ENCODE assay signal across 10 cellular contexts in the genomic region with DNA sequence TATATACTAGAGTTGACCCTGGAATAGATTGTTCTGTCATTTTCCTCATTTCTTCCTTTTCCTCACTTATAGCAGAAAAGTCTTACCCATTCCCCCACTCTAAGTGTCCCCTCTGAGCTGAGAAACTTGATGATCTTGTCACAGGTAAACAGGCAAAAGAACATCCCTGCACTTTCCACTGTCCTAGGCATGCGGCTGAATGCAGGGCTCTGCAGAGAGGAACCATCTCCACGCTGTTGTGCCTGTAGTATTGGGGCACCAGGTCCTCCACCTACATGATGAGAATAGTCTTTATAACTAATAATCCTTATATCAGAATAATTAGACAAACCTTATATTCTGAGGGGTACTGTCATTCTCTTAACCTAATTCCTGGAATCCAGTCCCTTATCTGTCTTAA.
DNase-seq lines count a peak whose midpoint lies in the region; ATAC-seq lines count a peak whose summit lies in the region.
"Had no signal": no experiment of that assay in that cellular context is flagged by ENCODE, and none has a peak within 500 bp of the region (broad histone marks: within the 10 kb centered on the region; RNA-seq: fewer than 3 reads in every experiment).

No MANE protein-coding gene starts in this region.

- no peak for DNase-seq in central memory CD8-positive, alpha-beta T cell (ENCODE audit: low spot score in 2 of 2)
- DNase-seq in effector memory CD4-positive, alpha-beta T cell = no peak
- no peak for DNase-seq in caudate nucleus (lab: John Stamatoyannopoulos, UW)
- no peak for DNase-seq in GF-D8 (lab: John Stamatoyannopoulos, UW)
- DNase-seq: NCI-H2081 had no signal

- no peaks in the 10 kb centered on the region for H3K27me3 Mint-ChIP-seq in central memory CD8-positive, alpha-beta T cell

- no peak overlapping the region for H3K27ac ChIP-seq in effector memory CD4-positive, alpha-beta T cell (ENCODE audit: insufficient read depth, low read length, poor library complexity, severe bottlenecking)
- H3K27ac ChIP-seq in caudate nucleus (ENCODE audit: low read depth, low read length) = no peak overlapping the region
- H3K27ac ChIP-seq: gastroesophageal sphincter had no signal

- H3K36me3 Mint-ChIP-seq in central memory CD8-positive, alpha-beta T cell (ENCODE audit: insufficient read depth) = no peaks in the 10 kb centered on the region
- H3K36me3 Mint-ChIP-seq: mesothelial cell of epicardium had no signal

- no peaks in the 10 kb centered on the region for H3K9me3 ChIP-seq in effector memory CD4-positive, alpha-beta T cell (ENCODE audit: control insufficient read depth, low read length)
- H3K9me3 ChIP-seq: gastroesophageal sphincter had no signal

- H3K27ac Mint-ChIP-seq in central memory CD8-positive, alpha-beta T cell (ENCODE audit: low read depth) = peak overlapping the region; percentile 8
- H3K27ac Mint-ChIP-seq: mesothelial cell of epicardium had no signal

- no peaks in the 10 kb centered on the region for H3K27me3 ChIP-seq in effector memory CD4-positive, alpha-beta T cell (replicated peaks; ENCODE audit: control insufficient read depth, insufficient read depth, low read length, poor library complexity, severe bottlenecking)
- H3K27me3 ChIP-seq: gastroesophageal sphincter had no signal

- ATAC-seq in GM18907 (IDR thresholded peaks at IDR 0.05; ENCODE audit: unreplicated experiment) (peak; percentile 44), GM21619 (IDR thresholded peaks at IDR 0.05; ENCODE audit: unreplicated experiment) (peak; percentile 22), HG03196 (IDR thresholded peaks at IDR 0.05; ENCODE audit: unreplicated experiment) (peak; percentile 28)
- no peak for ATAC-seq in central memory CD8-positive, alpha-beta T cell (replicated peaks; ENCODE audit: extremely low read depth, poor library complexity, severe bottlenecking)
- ATAC-seq: gastroesophageal sphincter had no signal

- H3K4me3 Mint-ChIP-seq in central memory CD8-positive, alpha-beta T cell = peak overlapping the region; percentile 10
- H3K4me3 Mint-ChIP-seq: mesothelial cell of epicardium had no signal

- peaks cover 5% of the 10 kb centered on the region for H3K4me1 ChIP-seq in effector memory CD4-positive, alpha-beta T cell (ENCODE audit: control insufficient read depth, insufficient read depth, low read length, poor library complexity, severe bottlenecking)
- H3K4me1 ChIP-seq: gastroesophageal sphincter had no signal

- no peak overlapping the region for H3K4me3 ChIP-seq in effector memory CD4-positive, alpha-beta T cell (ENCODE audit: insufficient read depth, low read depth, low read length, poor library complexity, severe bottlenecking)
- H3K4me3 ChIP-seq: gastroesophageal sphincter had no signal

- peaks cover 30% of the 10 kb centered on the region for H3K4me1 Mint-ChIP-seq in central memory CD8-positive, alpha-beta T cell
- H3K4me1 Mint-ChIP-seq: mesothelial cell of epicardium had no signal

- H3K9me3 Mint-ChIP-seq in central memory CD8-positive, alpha-beta T cell = no peaks in the 10 kb centered on the region
- H3K9me3 Mint-ChIP-seq: mesothelial cell of epicardium had no signal

- no peaks in the 10 kb centered on the region for H3K36me3 ChIP-seq in effector memory CD4-positive, alpha-beta T cell (ENCODE audit: control insufficient read depth, insufficient read depth, low read length)
- H3K36me3 ChIP-seq: gastroesophageal sphincter had no signal
